Comparison of ENCODE assay signal across 37 cellular contexts in the genomic region with DNA sequence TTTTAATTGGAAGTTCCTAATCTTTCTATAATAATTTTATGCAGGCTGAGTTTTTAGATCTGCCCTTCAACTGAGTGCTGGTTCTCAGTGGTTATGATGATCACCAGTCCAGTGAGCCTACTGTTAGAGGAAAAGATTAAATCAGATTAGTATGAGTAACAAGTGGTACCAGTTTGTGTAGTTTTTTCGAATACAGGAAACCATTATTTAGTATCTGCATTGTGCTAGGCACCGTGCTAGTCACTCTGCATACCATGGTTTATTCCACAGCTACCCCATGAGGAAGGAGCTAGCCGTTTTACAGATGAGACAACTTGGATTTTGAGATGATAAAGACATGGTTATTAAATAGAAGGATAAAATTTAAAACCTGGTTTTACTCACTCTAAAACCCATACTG. TPM values are rescaled to one million over a fixed set of nuclear protein-coding genes. Genes with fewer than 3 reads are reported as not detected.
"Had no signal": no experiment of that assay in that cellular context is flagged by ENCODE, and none has a peak within 500 bp of the region (broad histone marks: within the 10 kb centered on the region; RNA-seq: fewer than 3 reads in every experiment).

No MANE protein-coding gene starts in this region.

- DNase-seq: activated effector memory CD4-positive, alpha-beta T cell treated with anti-CD3 and anti-CD28 coated beads, Interleukin-2, amount 50 U/mL, for 16 hours; activated effector memory CD4-positive, alpha-beta T cell treated with Interleukin-2 at 50 U/mL for 16 hours; activated gamma-delta T cell; activated gamma-delta T cell treated with Interleukin-2 at 50 U/mL for 16 hours; activated naive CD4-positive, alpha-beta T cell; activated naive CD4-positive, alpha-beta T cell treated with anti-CD3 and anti-CD28 coated beads for 36 hours; activated naive CD4-positive, alpha-beta T cell treated with anti-CD3 and anti-CD28 coated beads, Interleukin-2, amount 10 ng/mL, durations not matched to agents 7 days and 5 days; activated naive CD4-positive, alpha-beta T cell treated with anti-CD3 and anti-CD28 coated beads, Interleukin-2, amount 50 U/mL, for 16 hours; activated naive CD4-positive, alpha-beta T cell treated with Interleukin-2 at 50 U/mL for 16 hours; activated naive CD8-positive, alpha-beta T cell treated with anti-CD3 and anti-CD28 coated beads for 36 hours; activated naive CD8-positive, alpha-beta T cell treated with anti-CD3 and anti-CD28 coated beads, Interleukin-2, amount 10 ng/mL, durations not matched to agents 7 days and 5 days; activated naive CD8-positive, alpha-beta T cell treated with anti-CD3 and anti-CD28 coated beads, Interleukin-2, amount 50 U/mL, for 24 hours; activated T-cell treated with anti-CD3 and anti-CD28 coated beads, Interleukin-2, amount 50 U/mL, for 1 hour; activated T-cell treated with anti-CD3 and anti-CD28 coated beads, Interleukin-2, amount 50 U/mL, for 24 hours; activated T-cell treated with anti-CD3 and anti-CD28 coated beads, Interleukin-2, amount 50 U/mL, for 4 hours; activated T-cell treated with anti-CD3 and anti-CD28 coated beads, Interleukin-2, amount 50 U/mL, for 48 hours; activated T-cell treated with anti-CD3 and anti-CD28 coated beads, Interleukin-2, amount 50 U/mL, for 72 hours; amniotic stem cell; anterior cingulate cortex; aorta; body of pancreas; brain microvascular endothelial cell; caudate nucleus; central memory CD4-positive, alpha-beta T cell; cerebellar nuclear complex had no signal

- H3K27me3 Mint-ChIP-seq: activated naive CD4-positive, alpha-beta T cell treated with anti-CD3 and anti-CD28 coated beads, Interleukin-2, amount 10 ng/mL, durations not matched to agents 7 days and 5 days; activated naive CD4-positive, alpha-beta T cell treated with anti-CD3 and anti-CD28 coated beads, Interleukin-2, amount 50 U/mL, for 24 hours; activated naive CD8-positive, alpha-beta T cell; activated naive CD8-positive, alpha-beta T cell treated with anti-CD3 and anti-CD28 coated beads for 36 hours; activated naive CD8-positive, alpha-beta T cell treated with anti-CD3 and anti-CD28 coated beads, Interleukin-2, amount 10 ng/mL, durations not matched to agents 7 days and 5 days; activated naive CD8-positive, alpha-beta T cell treated with anti-CD3 and anti-CD28 coated beads, Interleukin-2, amount 50 U/mL, for 24 hours; activated T-cell treated with anti-CD3 and anti-CD28 coated beads, Interleukin-2, amount 50 U/mL, for 24 hours; activated T-helper 17 cell treated with anti-CD3 and anti-CD28 coated beads, Interleukin-2, amount 50 U/mL, for 72 hours; central memory CD8-positive, alpha-beta T cell had no signal

- H3K4me3 Mint-ChIP-seq: activated naive CD4-positive, alpha-beta T cell treated with anti-CD3 and anti-CD28 coated beads for 36 hours; activated naive CD4-positive, alpha-beta T cell treated with anti-CD3 and anti-CD28 coated beads, Interleukin-2, amount 10 ng/mL, durations not matched to agents 7 days and 5 days; activated naive CD4-positive, alpha-beta T cell treated with anti-CD3 and anti-CD28 coated beads, Interleukin-2, amount 50 U/mL, for 24 hours; activated naive CD8-positive, alpha-beta T cell; activated naive CD8-positive, alpha-beta T cell treated with anti-CD3 and anti-CD28 coated beads for 36 hours; activated naive CD8-positive, alpha-beta T cell treated with anti-CD3 and anti-CD28 coated beads, Interleukin-2, amount 10 ng/mL, durations not matched to agents 7 days and 5 days; activated naive CD8-positive, alpha-beta T cell treated with anti-CD3 and anti-CD28 coated beads, Interleukin-2, amount 50 U/mL, for 24 hours; activated T-cell treated with anti-CD3 and anti-CD28 coated beads, Interleukin-2, amount 50 U/mL, for 24 hours; activated T-cell treated with anti-CD3 and anti-CD28 coated beads, Interleukin-2, amount 50 U/mL, for 4 hours; activated T-cell treated with anti-CD3 and anti-CD28 coated beads, Interleukin-2, amount 50 U/mL, for 72 hours; activated T-helper 1 cell treated with anti-CD3 and anti-CD28 coated beads, Interleukin-12 subunit alpha, Interleukin-12 subunit beta, Interleukin-2, Interleukin-4 antibody, amounts not matched to agents 30 ng/mL and 10 ng/mL and 1 ng/mL, durations not matched to agents 14 hours and 24 hours and 36 hours; activated T-helper 17 cell treated with anti-CD3 and anti-CD28 coated beads, Interleukin-2, amount 50 U/mL, for 72 hours; brain; central memory CD8-positive, alpha-beta T cell had no signal

- H3K9me3 Mint-ChIP-seq: activated naive CD4-positive, alpha-beta T cell treated with anti-CD3 and anti-CD28 coated beads for 36 hours; activated naive CD4-positive, alpha-beta T cell treated with anti-CD3 and anti-CD28 coated beads, Interleukin-2, amount 10 ng/mL, durations not matched to agents 7 days and 5 days; activated naive CD4-positive, alpha-beta T cell treated with anti-CD3 and anti-CD28 coated beads, Interleukin-2, amount 50 U/mL, for 24 hours; activated naive CD4-positive, alpha-beta T cell treated with anti-CD3 and anti-CD28 coated beads, Interleukin-2, amount 50 U/mL, for 72 hours; activated naive CD8-positive, alpha-beta T cell treated with anti-CD3 and anti-CD28 coated beads for 36 hours; activated naive CD8-positive, alpha-beta T cell treated with anti-CD3 and anti-CD28 coated beads, Interleukin-2, amount 10 ng/mL, durations not matched to agents 7 days and 5 days; activated naive CD8-positive, alpha-beta T cell treated with anti-CD3 and anti-CD28 coated beads, Interleukin-2, amount 50 U/mL, for 24 hours; activated T-cell treated with anti-CD3 and anti-CD28 coated beads, Interleukin-2, amount 50 U/mL, for 24 hours; activated T-cell treated with anti-CD3 and anti-CD28 coated beads, Interleukin-2, amount 50 U/mL, for 4 hours; activated T-cell treated with anti-CD3 and anti-CD28 coated beads, Interleukin-2, amount 50 U/mL, for 72 hours; activated T-helper 1 cell treated with anti-CD3 and anti-CD28 coated beads, Interleukin-12 subunit alpha, Interleukin-12 subunit beta, Interleukin-2, Interleukin-4 antibody, amounts not matched to agents 30 ng/mL and 10 ng/mL and 1 ng/mL, durations not matched to agents 14 hours and 24 hours and 36 hours; activated T-helper 17 cell treated with anti-CD3 and anti-CD28 coated beads, Interleukin-2, amount 50 U/mL, for 72 hours; activated T-helper 2 cell treated with anti-CD3 and anti-CD28 coated beads, Interferon-gamma antibody, Interleukin-2, Interleukin-4, amounts not matched to agents 10 μg/mL and 5 μg/mL and 100 μg/mL, durations not matched to agents 14 hours and 24 hours and 36 hours; brain; central memory CD8-positive, alpha-beta T cell had no signal

- H3K9me3 ChIP-seq: adrenal gland, ascending aorta, body of pancreas, breast epithelium had no signal

- ATAC-seq: activated naive CD4-positive, alpha-beta T cell treated with anti-CD3 and anti-CD28 coated beads, Interleukin-2, amount 50 U/mL, for 72 hours; activated naive CD8-positive, alpha-beta T cell treated with anti-CD3 and anti-CD28 coated beads, Interleukin-2, amount 50 U/mL, for 24 hours; activated T-cell treated with anti-CD3 and anti-CD28 coated beads, Interleukin-2, amount 50 U/mL, for 4 hours; activated T-cell treated with anti-CD3 and anti-CD28 coated beads, Interleukin-2, amount 50 U/mL, for 72 hours; activated T-helper 17 cell treated with anti-CD3 and anti-CD28 coated beads, Interleukin-2, amount 50 U/mL, for 72 hours; body of pancreas had no signal

- H3K27ac Mint-ChIP-seq: activated naive CD4-positive, alpha-beta T cell treated with anti-CD3 and anti-CD28 coated beads for 36 hours; activated naive CD4-positive, alpha-beta T cell treated with anti-CD3 and anti-CD28 coated beads, Interleukin-2, amount 10 ng/mL, durations not matched to agents 7 days and 5 days; activated naive CD4-positive, alpha-beta T cell treated with anti-CD3 and anti-CD28 coated beads, Interleukin-2, amount 50 U/mL, for 24 hours; activated naive CD4-positive, alpha-beta T cell treated with anti-CD3 and anti-CD28 coated beads, Interleukin-2, amount 50 U/mL, for 72 hours; activated naive CD8-positive, alpha-beta T cell; activated naive CD8-positive, alpha-beta T cell treated with anti-CD3 and anti-CD28 coated beads for 36 hours; activated naive CD8-positive, alpha-beta T cell treated with anti-CD3 and anti-CD28 coated beads, Interleukin-2, amount 10 ng/mL, durations not matched to agents 7 days and 5 days; activated naive CD8-positive, alpha-beta T cell treated with anti-CD3 and anti-CD28 coated beads, Interleukin-2, amount 50 U/mL, for 24 hours; activated T-cell treated with anti-CD3 and anti-CD28 coated beads, Interleukin-2, amount 50 U/mL, for 24 hours; activated T-helper 1 cell treated with anti-CD3 and anti-CD28 coated beads, Interleukin-12 subunit alpha, Interleukin-12 subunit beta, Interleukin-2, Interleukin-4 antibody, amounts not matched to agents 30 ng/mL and 10 ng/mL and 1 ng/mL, durations not matched to agents 14 hours and 24 hours and 36 hours; activated T-helper 17 cell treated with anti-CD3 and anti-CD28 coated beads, Interleukin-2, amount 50 U/mL, for 72 hours; activated T-helper 2 cell treated with anti-CD3 and anti-CD28 coated beads, Interferon-gamma antibody, Interleukin-2, Interleukin-4, amounts not matched to agents 10 μg/mL and 5 μg/mL and 100 μg/mL, durations not matched to agents 14 hours and 24 hours and 36 hours; brain had no signal

RNA-seq across cellular contexts. Expression of a gene that starts 25.5 kb away (rescaled TPM):
- total RNA-seq: activated naive CD4-positive, alpha-beta T cell treated with anti-CD3 and anti-CD28 coated beads for 36 hours; activated T-helper 1 cell treated with anti-CD3 and anti-CD28 coated beads, Interleukin-12 subunit alpha, Interleukin-12 subunit beta, Interleukin-2, Interleukin-4 antibody, amounts not matched to agents 30 ng/mL and 10 ng/mL and 1 ng/mL, durations not matched to agents 14 hours and 24 hours and 36 hours; bronchial epithelial cell had no signal
